ENCODE assay signal across 9 cellular contexts in genomic region chr19:18848860-18849661, GRCh38. TPM values are rescaled to one million over a fixed set of nuclear protein-coding genes. Genes with fewer than 3 reads are reported as not detected.
DNase-seq lines count a peak whose midpoint lies in the region; ATAC-seq and TF ChIP-seq lines count a peak whose summit lies in the region.
"Had no signal": no experiment of that assay in that cellular context is flagged by ENCODE, and none has a peak within 500 bp of the region (broad histone marks: within the 10 kb centered on the region; RNA-seq: fewer than 3 reads in every experiment).

No MANE protein-coding gene starts in this region.

- H3K4me3 Mint-ChIP-seq in activated naive CD4-positive, alpha-beta T cell treated with anti-CD3 and anti-CD28 coated beads, Interleukin-2, amount 10 ng/mL, durations not matched to agents 7 days and 5 days, result no peak overlapping the region

- no peak overlapping the region for H2AK5ac ChIP-seq in IMR-90 (ENCODE audit: low read depth, low read length)

- intact Hi-C loops in IMR-90 (cut with micrococcal nuclease), result loop anchor here (5.0 to 10.0 kb wide), 2 partner anchors 174 to 277 kb away; partner anchors contain the start of gene UBA52
- intact Hi-C loops in heart right ventricle (cut with DNase I), result loop anchor here in 9 of 10 donors (5.0 to 10.0 kb wide), 8 partner anchors 167 to 397 kb away; partner anchors contain the start of genes CRLF1 (in 1 of the 9) and CRTC1 (in 1 of the 9)

- no peak overlapping the region for H3K4me2 ChIP-seq in IMR-90 (ENCODE audit: low read depth, low read length)

- peaks cover 26 to 90% of the 10 kb centered on the region in 2 experiments for H3K79me1 ChIP-seq in IMR-90 (ENCODE audit: low read depth in 1 of 2, low read length in 2 of 2)

- peaks cover 76% of the 10 kb centered on the region for H4K20me1 ChIP-seq in IMR-90 (ENCODE audit: insufficient read depth, low read length)

- no peaks in the 10 kb centered on the region for H3K9me3 Mint-ChIP-seq in activated naive CD4-positive, alpha-beta T cell treated with anti-CD3 and anti-CD28 coated beads, Interleukin-2, amount 10 ng/mL, durations not matched to agents 7 days and 5 days

- H3K27ac ChIP-seq in IMR-90 (ENCODE audit: insufficient read depth, low read length), result peak overlapping the region; percentile 15
- H3K27ac ChIP-seq in heart right ventricle, result peak overlapping the region; percentile 58 to 92 (median 84)

- 72% methylated on average over 14 of the region's 23 CpGs; no CpG with 5 or more reads in 1 of the 2 experiments for WGBS in IMR-90 (ENCODE audit: extremely low coverage in 2 of 2, insufficient read length in 1 of 2), 2 experiments
- WGBS in heart right ventricle, 2 donors, result 37 to 46% methylated on average over 22 to 23 of the region's 23 CpGs

- no peak overlapping the region for H3K14ac ChIP-seq in IMR-90 (replicated peaks; ENCODE audit: low read depth, low read length)

- H4K5ac ChIP-seq in IMR-90 (ENCODE audit: low read depth, low read length), result no peak overlapping the region

- peak overlapping the region; percentile 59 for H3K27ac Mint-ChIP-seq in activated naive CD4-positive, alpha-beta T cell treated with anti-CD3 and anti-CD28 coated beads, Interleukin-2, amount 10 ng/mL, durations not matched to agents 7 days and 5 days

- ATAC-seq in IMR-90 (ENCODE audit: low read depth) (peak; percentile 17), heart right ventricle (peak; percentile 75 to 86 (median 82))

- BruUV-seq in IMR-90 (replicated peaks; lab: Mats Ljungman, UMichigan), result no TSS peak

- H3K27me3 Mint-ChIP-seq in activated naive CD4-positive, alpha-beta T cell treated with anti-CD3 and anti-CD28 coated beads, Interleukin-2, amount 10 ng/mL, durations not matched to agents 7 days and 5 days, result no peaks in the 10 kb centered on the region

- H3K4me3 ChIP-seq in IMR-90 (ENCODE audit: insufficient read depth, low read depth, low read length), result no peak overlapping the region
- peak overlapping the region in 7 of 10 donors; percentile 0 to 29 (median 11) for H3K4me3 ChIP-seq in heart right ventricle
- H3K4me3 ChIP-seq in skeletal muscle cell (ENCODE audit: low read depth, low read length), result no peak overlapping the region

- dilution Hi-C loops in IMR-90 (cut with HindIII; ENCODE audit: low sequenced_read_pairs, unreplicated experiment), result no loop called here

- H2AFZ ChIP-seq in IMR-90 (replicated peaks; ENCODE audit: low read length, poor library complexity), result peak overlapping the region; percentile 16

- TF ChIP-seq CTCF in IMR-90 (conservative IDR thresholded peaks at IDR 0.05; ENCODE audit: low read depth, low read length), result no peak
- peak in 1 of 9 donors; percentile 3 for TF ChIP-seq CTCF in heart right ventricle (IDR thresholded peaks at IDR 0.05)

- peak overlapping the region; percentile 6; the same call in 1 of the 2 replicates for H3K9ac ChIP-seq in IMR-90 (ENCODE audit: low read depth, low read length)

- H3K9me1 ChIP-seq in IMR-90 (ENCODE audit: insufficient read depth, low read length), result no peaks in the 10 kb centered on the region

- peak overlapping the region; percentile 51 for H2AK9ac ChIP-seq in IMR-90 (replicated peaks; ENCODE audit: low read depth, low read length, poor library complexity)

- H2BK15ac ChIP-seq in IMR-90 (ENCODE audit: low read depth, low read length), result no peak overlapping the region

- H3K4ac ChIP-seq in IMR-90 (ENCODE audit: low read depth, low read length), result peak overlapping the region; percentile 39

- H3K9me3 ChIP-seq in IMR-90 (ENCODE audit: control insufficient read depth, insufficient read depth, low read length), result no peaks in the 10 kb centered on the region
- H3K9me3 ChIP-seq in heart right ventricle, result no peaks in the 10 kb centered on the region

- H3K4me1 Mint-ChIP-seq in activated naive CD4-positive, alpha-beta T cell treated with anti-CD3 and anti-CD28 coated beads, Interleukin-2, amount 10 ng/mL, durations not matched to agents 7 days and 5 days, result peaks cover 38% of the 10 kb centered on the region

- no peak for TF ChIP-seq POLR2A in IMR-90 (IDR thresholded peaks at IDR 0.05; ENCODE audit: low read depth, low read length)

- H4K91ac ChIP-seq in IMR-90 (ENCODE audit: insufficient read depth, low read depth, low read length), result no peak overlapping the region

- TF ChIP-seq RAD21 in IMR-90 (IDR thresholded peaks at IDR 0.05; ENCODE audit: low read length), result no peak

- in situ Hi-C loops in IMR-90 (cut with MboI; ENCODE audit: low sequenced_read_pairs), result no loop called here

- H2BK5ac ChIP-seq in IMR-90 (ENCODE audit: low read depth, low read length, poor library complexity, severe bottlenecking), result no peak overlapping the region

- CTCF ChIA-PET in IMR-90 (lab: Yijun Ruan, JAX), result interaction anchor here (0.5 to 1.2 kb wide), 2 partner anchors 23 to 136 kb away, joined by 4 read pairs; no protein-coding TSS in a partner anchor
- CTCF ChIA-PET in activated naive CD4-positive, alpha-beta T cell treated with anti-CD3 and anti-CD28 coated beads, Interleukin-2, amount 10 ng/mL, durations not matched to agents 7 days and 5 days (lab: Charles Lee), result interaction anchor here (0.9 to 2.6 kb wide), 6 partner anchors 11 to 379 kb away, joined by 3 to 12 read pairs (median 6); partner anchors contain the start of gene ELL
- CTCF ChIA-PET in HEK293T (lab: Yijun Ruan, JAX), result interaction anchor here (0.9 kb wide), 1 partner anchor 68 kb away, joined by 3 read pairs; no protein-coding TSS in a partner anchor

- H4K8ac ChIP-seq in IMR-90 (ENCODE audit: low read depth in 2 of 2, low read length in 2 of 2), result no peak overlapping the region; a peak in 1 of 4 replicates

- H2BK20ac ChIP-seq in IMR-90 (ENCODE audit: low read depth, low read length), result no peak overlapping the region

- DNase-seq in IMR-90 (peak; percentile 40), heart right ventricle (peak; percentile 73 to 80), skeletal muscle cell (ENCODE audit: low read depth) (peak; percentile 42), NCI-H187 (lab: John Stamatoyannopoulos, UW) (no peak), NCI-H82 (lab: John Stamatoyannopoulos, UW) (no peak), HEK293T (ENCODE audit: extremely low spot score) (no peak), NCI-H146 (lab: John Stamatoyannopoulos, UW) (no peak)
- DNase-seq in activated naive CD4-positive, alpha-beta T cell treated with anti-CD3 and anti-CD28 coated beads, Interleukin-2, amount 10 ng/mL, durations not matched to agents 7 days and 5 days, result no peak

- no peak overlapping the region for H3K23ac ChIP-seq in IMR-90 (ENCODE audit: low read depth, low read length)

- H3K18ac ChIP-seq in IMR-90 (ENCODE audit: low read depth, low read length), result no peak overlapping the region

- no peaks in the 10 kb centered on the region for H3K27me3 ChIP-seq in IMR-90 (ENCODE audit: control insufficient read depth, insufficient read depth, low read length)
- H3K27me3 ChIP-seq in heart right ventricle, result no peaks in the 10 kb centered on the region

- peaks cover 11% of the 10 kb centered on the region for H3K4me1 ChIP-seq in IMR-90 (ENCODE audit: control insufficient read depth, insufficient read depth, low read length)
- H3K4me1 ChIP-seq in heart right ventricle, result peaks cover 27 to 77% (median 58%) of the 10 kb centered on the region in 9 donors

- peaks cover 50% of the 10 kb centered on the region for H3K36me3 Mint-ChIP-seq in activated naive CD4-positive, alpha-beta T cell treated with anti-CD3 and anti-CD28 coated beads, Interleukin-2, amount 10 ng/mL, durations not matched to agents 7 days and 5 days

- no peak overlapping the region for H2BK120ac ChIP-seq in IMR-90 (ENCODE audit: low read depth, low read length)

- POLR2A ChIA-PET in IMR-90 (lab: Charles Lee; ENCODE audit: unreplicated experiment) (no interaction called here), HEK293T (lab: Yijun Ruan, JAX) (interaction anchor here (6.7 kb wide), 1 partner anchor 17 kb away, joined by 42 read pairs; the partner anchor contains the start of gene UPF1)

- H3K56ac ChIP-seq in IMR-90 (ENCODE audit: extremely low read depth, insufficient read depth, low read length), result no peak overlapping the region

- H3K36me3 ChIP-seq in IMR-90 (ENCODE audit: control insufficient read depth, insufficient read depth, low read length) (peaks cover 48% of the 10 kb centered on the region), heart right ventricle (peaks cover 3 to 51% (median 31%) of the 10 kb centered on the region in 9 donors)

TF ChIP-seq in IMR-90, 13 proteins besides CTCF, POLR2A, EP300 and RAD21 (continues in another document):
- TF ChIP-seq BHLHE40 (IDR thresholded peaks at IDR 0.05; ENCODE audit: low read depth, low read length) (no peak), CHD1 (IDR thresholded peaks at IDR 0.05; ENCODE audit: low read depth, low read length) (no peak), MAFK (IDR thresholded peaks at IDR 0.05; ENCODE audit: low read depth, low read length) (no peak)

TF ChIP-seq in HEK293T, 16 proteins besides CTCF, POLR2A, EP300 and RAD21:
- TF ChIP-seq HDGF (IDR thresholded peaks at IDR 0.05; ENCODE audit: borderline replicate concordance), result no peak
- TF ChIP-seq SP1 (IDR thresholded peaks at IDR 0.05), result no peak
- no peak for TF ChIP-seq NFRKB (IDR thresholded peaks at IDR 0.05)
- no peak for TF ChIP-seq ZNF384 (IDR thresholded peaks at IDR 0.05)

RNA-seq across cellular contexts. Expression of gene UPF1, which starts 17.3 kb away (rescaled TPM):
- total RNA-seq in IMR-90 (2012; rRNA removed), result 31.2 and 31.4 TPM in 2 replicates
- 39.2 and 50.3 TPM in 2 replicates for polyA plus RNA-seq in IMR-90 (2012; rRNA removed)
- polyA plus RNA-seq in IMR-90 (2012; cell fraction: cytosol; rRNA removed), result 19.9 and 28.2 TPM in 2 replicates
- 76.6 and 116 TPM in 2 replicates for polyA plus RNA-seq in IMR-90 (2012; cell fraction: nucleus; rRNA removed; ENCODE audit: low replicate concordance)
- total RNA-seq in heart right ventricle, result 10 to 100 TPM; 32.3 to 44.3 (median 37.5) TPM
- polyA plus RNA-seq in heart right ventricle, result 10 to 100 TPM; 25.2 to 36.7 TPM

RNA-seq across cellular contexts. Expression of gene CERS1, which starts 46.9 kb away (rescaled TPM):
- total RNA-seq in IMR-90 (2012; rRNA removed) (0.56 and 0.90 TPM in 2 replicates), heart right ventricle (1 to 10 TPM in 6 of 10 donors, under 1 TPM in 4; 0.42 to 3.3 (median 1.3) TPM)
- polyA plus RNA-seq in IMR-90 (2012; rRNA removed) (4.1 and 4.3 TPM in 2 replicates), heart right ventricle (under 1 TPM; 0.37 to 0.49 TPM)
- 2.1 and 8.4 TPM in 2 replicates for polyA plus RNA-seq in IMR-90 (2012; cell fraction: cytosol; rRNA removed)
- 2.4 and 8.1 TPM in 2 replicates for polyA plus RNA-seq in IMR-90 (2012; cell fraction: nucleus; rRNA removed; ENCODE audit: low replicate concordance)

RNA-seq across cellular contexts. Expression of gene COMP, which starts 58.0 kb away (rescaled TPM):
- total RNA-seq in IMR-90 (2012; rRNA removed), result under 0.01 TPM in 2 replicates
- polyA plus RNA-seq in IMR-90 (2012; rRNA removed), result 0.34 and 0.43 TPM in 2 replicates
- 0.16 and 0.34 TPM in 2 replicates for polyA plus RNA-seq in IMR-90 (2012; cell fraction: cytosol; rRNA removed)
- 0.17 and 0.36 TPM in 2 replicates for polyA plus RNA-seq in IMR-90 (2012; cell fraction: nucleus; rRNA removed; ENCODE audit: low replicate concordance)
- total RNA-seq in heart right ventricle, result 1 to 10 TPM in 3 of 10 donors, under 1 TPM in 5, not detected in 2; 0.13 to 5.9 (median 0.43) TPM
- 1 to 10 TPM in 1 of 2 donors, under 1 TPM in 1; 0.29 to 2.4 TPM for polyA plus RNA-seq in heart right ventricle
- total RNA-seq: kidney epithelial cell had no signal

Comparison
In these comparisons a context has a peak if more than half of its experiments do, and no peak if none do; other contexts are left out.
1. DNase-seq: peak in IMR-90 (single experiment), heart right ventricle (2 of 2) and skeletal muscle cell (single experiment); none in activated naive CD4-positive, alpha-beta T cell treated with anti-CD3 and anti-CD28 coated beads, Interleukin-2, amount 10 ng/mL, durations not matched to agents 7 days and 5 days (single experiment), NCI-H187 (0 of 2), NCI-H82 (single experiment), HEK293T (single experiment) and NCI-H146 (single experiment).
2. H3K4me3 ChIP-seq: peak in heart right ventricle (7 of 10); none in IMR-90 (single experiment) and skeletal muscle cell (single experiment).